Comparison of ENCODE assay signal across 10 cellular contexts in the genomic region with DNA sequence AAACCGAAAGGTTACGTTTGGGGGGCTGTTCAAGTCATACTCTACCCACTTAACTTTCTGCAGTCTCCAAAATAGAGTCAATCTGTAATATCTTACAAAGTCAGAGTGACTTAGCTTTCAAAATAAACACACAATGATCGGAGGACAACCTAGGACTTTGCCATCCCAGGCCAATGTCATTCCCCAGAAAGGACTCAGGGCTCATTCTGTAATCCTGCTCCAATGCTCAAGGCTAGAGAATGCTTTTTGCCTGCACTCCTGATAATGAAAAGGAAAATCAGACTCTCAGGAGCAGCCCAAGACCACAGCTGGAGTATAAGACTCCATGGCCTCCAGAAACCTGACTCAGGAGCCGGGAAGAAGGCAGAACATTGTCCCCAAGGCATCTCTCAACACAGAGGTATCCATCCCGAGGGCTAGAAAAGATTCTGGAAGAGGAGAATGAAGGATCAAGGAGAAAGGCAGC. TPM values are rescaled to one million over a fixed set of nuclear protein-coding genes. Genes with fewer than 3 reads are reported as not detected.
A peak's percentile ranks its signal among the peaks of the same experiment; 100 is the strongest.
DNase-seq lines count a peak whose midpoint lies in the region; ATAC-seq and TF ChIP-seq lines count a peak whose summit lies in the region.
"Had no signal": no experiment of that assay in that cellular context is flagged by ENCODE, and none has a peak within 500 bp of the region (broad histone marks: within the 10 kb centered on the region; RNA-seq: fewer than 3 reads in every experiment).

No MANE protein-coding gene starts in this region.

- H3K27me3 ChIP-seq in body of pancreas (no peaks in the 10 kb centered on the region), muscle layer of duodenum (ENCODE audit: low read depth, low read length) (no peaks in the 10 kb centered on the region), MM.1S (replicated peaks; ENCODE audit: insufficient read depth, low read length) (no peaks in the 10 kb centered on the region)

- TF ChIP-seq CTCF in body of pancreas (IDR thresholded peaks at IDR 0.05) (no peak), type B pancreatic cell (conservative IDR thresholded peaks at IDR 0.05) (no peak), MM.1S (IDR thresholded peaks at IDR 0.05; ENCODE audit: low read length) (no peak)

- no peaks in the 10 kb centered on the region for H3K9me2 ChIP-seq in MM.1S (replicated peaks; ENCODE audit: insufficient read depth, low read length)

- 49 to 54% methylated on average over 5 of the region's 5 CpGs for WGBS in body of pancreas, 2 donors

- H3K4me3 Mint-ChIP-seq in activated naive CD4-positive, alpha-beta T cell treated with anti-CD3 and anti-CD28 coated beads, Interleukin-2, amount 10 ng/mL, durations not matched to agents 7 days and 5 days = no peak overlapping the region
- peak overlapping the region; percentile 14 for H3K4me3 Mint-ChIP-seq in type B pancreatic cell

- H3K9me3 Mint-ChIP-seq in activated naive CD4-positive, alpha-beta T cell treated with anti-CD3 and anti-CD28 coated beads, Interleukin-2, amount 10 ng/mL, durations not matched to agents 7 days and 5 days = no peaks in the 10 kb centered on the region
- H3K9me3 Mint-ChIP-seq in type B pancreatic cell = no peaks in the 10 kb centered on the region

- H3K4me1 ChIP-seq in body of pancreas (peaks cover 76% of the 10 kb centered on the region), muscle layer of duodenum (ENCODE audit: control insufficient read depth in 1 of 2, insufficient read depth in 2 of 2, low read length in 2 of 2) (peaks cover 32 to 64% of the 10 kb centered on the region in 2 donors), MM.1S (ENCODE audit: low read length) (peaks cover 22% of the 10 kb centered on the region)

- no peak overlapping the region for H3K9ac ChIP-seq in MM.1S (ENCODE audit: low read length)

- intact Hi-C loops in body of pancreas (cut with DNase I) = no loop called here

- peak overlapping the region; percentile 26 for H3K27ac Mint-ChIP-seq in activated naive CD4-positive, alpha-beta T cell treated with anti-CD3 and anti-CD28 coated beads, Interleukin-2, amount 10 ng/mL, durations not matched to agents 7 days and 5 days
- H3K27ac Mint-ChIP-seq in type B pancreatic cell = peak overlapping the region; percentile 77

- no peak for DNase-seq in activated naive CD4-positive, alpha-beta T cell treated with anti-CD3 and anti-CD28 coated beads, Interleukin-2, amount 10 ng/mL, durations not matched to agents 7 days and 5 days
- no peak for DNase-seq in activated naive CD4-positive, alpha-beta T cell (lab: John Stamatoyannopoulos, UW)
- no peak for DNase-seq in body of pancreas
- no peak for DNase-seq in type B pancreatic cell (ENCODE audit: extremely low spot score, unreplicated experiment)
- DNase-seq in MM.1S = no peak
- DNase-seq: activated CD4-positive, alpha-beta T cell treated with anti-CD3 and anti-CD28 coated beads for 1 hour; effector CD4-positive, alpha-beta T cell had no signal

- H4K20me1 ChIP-seq in MM.1S (ENCODE audit: insufficient read depth, low read length) = no peaks in the 10 kb centered on the region

- CTCF ChIA-PET in activated naive CD4-positive, alpha-beta T cell treated with anti-CD3 and anti-CD28 coated beads, Interleukin-2, amount 10 ng/mL, durations not matched to agents 7 days and 5 days (lab: Charles Lee) = interaction anchor here (1.0 to 2.0 kb wide), 4 partner anchors 16 to 173 kb away, joined by 3 to 6 read pairs (median 4); no protein-coding TSS in a partner anchor

- peaks cover 23% of the 10 kb centered on the region for H3F3A ChIP-seq in MM.1S (ENCODE audit: insufficient read depth, low read length)

- H3K27ac ChIP-seq in body of pancreas (peak overlapping the region; percentile 12 to 97 (median 68)), muscle layer of duodenum (ENCODE audit: low read length) (peak overlapping the region; percentile 83), MM.1S (ENCODE audit: low read length) (no peak overlapping the region)

- no peaks in the 10 kb centered on the region for H3K36me3 ChIP-seq in body of pancreas (replicated peaks in 1 of 2; ENCODE audit: insufficient read depth in 1 of 2, low read depth in 2 of 2)
- H3K36me3 ChIP-seq in muscle layer of duodenum (ENCODE audit: control insufficient read depth in 1 of 2, insufficient read depth in 2 of 2, low read length in 2 of 2) = no peaks in the 10 kb centered on the region
- no peaks in the 10 kb centered on the region for H3K36me3 ChIP-seq in MM.1S (replicated peaks; ENCODE audit: insufficient read depth, low read length)

- H3K4me3 ChIP-seq in body of pancreas = no peak overlapping the region
- H3K4me3 ChIP-seq in muscle layer of duodenum (ENCODE audit: low read depth in 1 of 2, low read length in 2 of 2) = no peak overlapping the region
- H3K4me3 ChIP-seq in MM.1S (ENCODE audit: low read length) = no peak overlapping the region

- peaks cover 82% of the 10 kb centered on the region for H3K4me1 Mint-ChIP-seq in activated naive CD4-positive, alpha-beta T cell treated with anti-CD3 and anti-CD28 coated beads, Interleukin-2, amount 10 ng/mL, durations not matched to agents 7 days and 5 days
- peaks cover 43% of the 10 kb centered on the region for H3K4me1 Mint-ChIP-seq in type B pancreatic cell (ENCODE audit: unreplicated experiment)

- no peaks in the 10 kb centered on the region for H3K9me3 ChIP-seq in body of pancreas
- H3K9me3 ChIP-seq in muscle layer of duodenum (ENCODE audit: control insufficient read depth in 1 of 2, low read length in 2 of 2) = no peaks in the 10 kb centered on the region
- no peaks in the 10 kb centered on the region for H3K9me3 ChIP-seq in MM.1S (replicated peaks; ENCODE audit: insufficient read depth, low read length)

- H3K4me2 ChIP-seq in MM.1S (ENCODE audit: low read depth, low read length) = no peak overlapping the region

- no peak for TF ChIP-seq POLR2A in body of pancreas (IDR thresholded peaks at IDR 0.05)

- no peaks in the 10 kb centered on the region for H3K27me3 Mint-ChIP-seq in activated naive CD4-positive, alpha-beta T cell treated with anti-CD3 and anti-CD28 coated beads, Interleukin-2, amount 10 ng/mL, durations not matched to agents 7 days and 5 days
- H3K27me3 Mint-ChIP-seq in type B pancreatic cell = no peaks in the 10 kb centered on the region

- H3K36me3 Mint-ChIP-seq in activated naive CD4-positive, alpha-beta T cell treated with anti-CD3 and anti-CD28 coated beads, Interleukin-2, amount 10 ng/mL, durations not matched to agents 7 days and 5 days = peaks cover 11% of the 10 kb centered on the region
- peaks cover 3% of the 10 kb centered on the region for H3K36me3 Mint-ChIP-seq in type B pancreatic cell

- H2AFZ ChIP-seq in MM.1S (ENCODE audit: low read length) = no peak overlapping the region

- ATAC-seq in body of pancreas (no peak), GM21367 (IDR thresholded peaks at IDR 0.05; ENCODE audit: unreplicated experiment) (no peak), HG03460 (IDR thresholded peaks at IDR 0.05; ENCODE audit: unreplicated experiment) (no peak)

- no peaks in the 10 kb centered on the region for H3K79me2 ChIP-seq in MM.1S (ENCODE audit: low read length)

RNA-seq across cellular contexts. Expression of gene ASCC1, which starts 28.5 kb away (rescaled TPM):
- total RNA-seq in body of pancreas (10 to 100 TPM; 16.1 to 17.1 TPM), type B pancreatic cell (ENCODE audit: low replicate concordance) (30.4 and 32.8 TPM in 2 replicates)

RNA-seq across cellular contexts. Expression of gene ANAPC16, which starts 28.8 kb away (rescaled TPM):
- total RNA-seq in body of pancreas = 10 to 100 TPM; 40.9 to 59.4 TPM
- 79.2 and 86.3 TPM in 2 replicates for total RNA-seq in type B pancreatic cell (ENCODE audit: low replicate concordance)

RNA-seq across cellular contexts. Expression of gene DDIT4, which starts 29.1 kb away (rescaled TPM):
- total RNA-seq in body of pancreas (100 to 1,000 TPM; 238 to 269 TPM), type B pancreatic cell (ENCODE audit: low replicate concordance) (95.9 and 130 TPM in 2 replicates)
